ENCODE assay signal across 8 cellular contexts in genomic region chr12:122825773-122826724, GRCh38. TPM values are rescaled to one million over a fixed set of nuclear protein-coding genes. Genes with fewer than 3 reads are reported as not detected.
DNase-seq lines count a peak whose midpoint lies in the region; ATAC-seq and TF ChIP-seq lines count a peak whose summit lies in the region.

No MANE protein-coding gene starts in this region.

- peaks cover 12% of the 10 kb centered on the region for H3K4me1 Mint-ChIP-seq in progenitor cell of endocrine pancreas (ENCODE audit: low read depth)

- no peaks in the 10 kb centered on the region for H3K36me3 Mint-ChIP-seq in progenitor cell of endocrine pancreas (ENCODE audit: insufficient read depth)

- peak overlapping the region; percentile 63 for H3K4me3 Mint-ChIP-seq in progenitor cell of endocrine pancreas (ENCODE audit: low read depth)

- H3K4me3 ChIP-seq in epithelial cell of esophagus (ENCODE audit: low read length), result peak overlapping the region; percentile 32

- ATAC-seq in GM21528 (IDR thresholded peaks at IDR 0.05; ENCODE audit: low FRiP score, unreplicated experiment) (no peak), HG02623 (IDR thresholded peaks at IDR 0.05; ENCODE audit: unreplicated experiment) (no peak)

- no peak overlapping the region for H3K27ac Mint-ChIP-seq in progenitor cell of endocrine pancreas

- peak; percentile 66 for DNase-seq in DMS53 (lab: John Stamatoyannopoulos, UW)
- DNase-seq in NCI-H526 treated with DMSO at 0.1 percent for 48 hours (lab: John Stamatoyannopoulos, UW), result peak; percentile 62
- peak; percentile 41 for DNase-seq in epithelial cell of esophagus (ENCODE audit: low read depth)
- no peak for DNase-seq in progenitor cell of endocrine pancreas (ENCODE audit: low spot score, unreplicated experiment)
- DNase-seq in NCI-H1930 (lab: John Stamatoyannopoulos, UW), result no peak
- no peak for DNase-seq in dermis blood vessel endothelial cell

- H3K9me3 Mint-ChIP-seq in progenitor cell of endocrine pancreas (ENCODE audit: low read depth), result no peaks in the 10 kb centered on the region

- TF ChIP-seq CTCF in epithelial cell of esophagus (IDR thresholded peaks at IDR 0.05; ENCODE audit: insufficient read depth, low read depth, low read length, missing control alignments) (no peak), progenitor cell of endocrine pancreas (IDR thresholded peaks at IDR 0.05; ENCODE audit: unreplicated experiment) (no peak)

- H3K27me3 Mint-ChIP-seq in progenitor cell of endocrine pancreas, result no peaks in the 10 kb centered on the region

RNA-seq across cellular contexts. Expression of gene HIP1R, which starts 9.2 kb away (rescaled TPM):
- total RNA-seq in progenitor cell of endocrine pancreas (61.1 and 68.8 TPM in 2 replicates), dermis blood vessel endothelial cell (132 and 200 TPM in 2 replicates)

RNA-seq across cellular contexts. Expression of gene CCDC62, which starts 51.7 kb away (rescaled TPM):
- total RNA-seq in progenitor cell of endocrine pancreas (0.80 and 0.81 TPM in 2 replicates), dermis blood vessel endothelial cell (0.23 and 0.51 TPM in 2 replicates)

Comparison
In these comparisons a context has a peak if more than half of its experiments do, and no peak if none do; other contexts are left out.
1. DNase-seq: peak in DMS53 (single experiment), NCI-H526 treated with DMSO at 0.1 percent for 48 hours (single experiment) and epithelial cell of esophagus (single experiment); none in progenitor cell of endocrine pancreas (single experiment), NCI-H1930 (0 of 2) and dermis blood vessel endothelial cell (single experiment).